In the genomic region with DNA sequence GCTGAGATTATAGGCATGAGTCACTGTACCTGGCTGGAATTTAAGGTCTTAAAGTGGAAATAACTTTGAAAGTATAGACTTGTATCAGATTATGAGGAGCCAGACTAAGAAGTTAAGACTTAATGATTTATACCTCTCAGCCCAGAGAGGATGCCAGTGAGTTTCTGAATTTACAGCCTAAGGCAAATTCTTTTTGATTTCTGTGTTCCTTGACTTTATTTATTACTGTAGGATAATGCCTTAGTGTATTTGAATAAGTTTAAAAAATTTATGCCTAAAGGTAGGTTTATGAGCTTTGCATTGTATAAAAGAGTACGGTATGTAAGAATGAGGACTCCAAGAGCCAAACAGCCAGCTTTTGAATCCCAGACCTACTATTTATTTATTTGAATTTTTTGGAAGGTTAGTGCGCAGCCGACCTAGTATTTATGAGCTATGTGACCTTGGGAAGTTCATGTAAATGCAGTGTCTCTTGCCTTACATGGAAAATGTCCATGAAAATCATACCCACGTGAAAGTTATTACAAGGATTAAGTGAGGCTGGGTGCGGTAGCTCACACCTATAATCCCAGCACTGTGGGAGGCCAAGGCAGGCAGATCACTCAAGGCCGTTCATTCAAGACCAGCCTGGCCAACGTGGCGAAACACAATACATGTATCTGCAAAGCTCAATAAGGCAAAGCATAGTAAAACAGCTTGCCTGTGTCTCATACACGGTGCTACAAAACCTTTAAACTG, we compare ENCODE assay signal across 19 cellular contexts.
DNase-seq lines count a peak whose midpoint lies in the region; ATAC-seq and TF ChIP-seq lines count a peak whose summit lies in the region.
"Had no signal": no experiment of that assay in that cellular context is flagged by ENCODE, and none has a peak within 500 bp of the region (broad histone marks: within the 10 kb centered on the region; RNA-seq: fewer than 3 reads in every experiment).

No MANE protein-coding gene starts in this region.

- H3K9me3 ChIP-seq in HAP-1 (no peaks in the 10 kb centered on the region), esophagus muscularis mucosa (no peaks in the 10 kb centered on the region), sigmoid colon (no peaks in the 10 kb centered on the region)
- H3K9me3 ChIP-seq: Caco-2 had no signal

- H3K4me1 ChIP-seq in HAP-1 (peaks cover 43% of the 10 kb centered on the region), esophagus muscularis mucosa (peaks cover 4 to 80% (median 51%) of the 10 kb centered on the region in 4 donors), sigmoid colon (peaks cover 0 to 56% (median 35%) of the 10 kb centered on the region in 4 donors)
- H3K4me1 ChIP-seq: Caco-2 had no signal

- CTCF ChIA-PET in RWPE1 (lab: Yijun Ruan, JAX) = interaction anchor here (0.6 kb wide), 1 partner anchor 100 kb away, joined by 3 read pairs; no protein-coding TSS in a partner anchor

- DNase-seq in HAP-1 (ENCODE audit: low spot score in 2 of 2) = peak; percentile 83 to 92
- peak; percentile 22 for DNase-seq in NCI-H226
- DNase-seq in esophagus muscularis mucosa (ENCODE audit: extremely low spot score) = no peak
- peak; percentile 67 for DNase-seq in sigmoid colon
- no peak for DNase-seq in RWPE1 (ENCODE audit: low spot score)
- DNase-seq: ACHN, AML-193, Caco-2, DMS53, H7, KBM-7, NCI-H2081 treated with DMSO at 0.1 percent for 48 hours, NCI-H446, NCI-H774 had no signal

- H3K27me3 ChIP-seq in HAP-1 (ENCODE audit: low read depth) = no peaks in the 10 kb centered on the region
- no peaks in the 10 kb centered on the region for H3K27me3 ChIP-seq in esophagus muscularis mucosa
- no peaks in the 10 kb centered on the region for H3K27me3 ChIP-seq in sigmoid colon

- in situ Hi-C loops in HAP-1 (cut with MboI; ENCODE audit: low sequenced_read_pairs) = no loop called here

- H3K27ac ChIP-seq in esophagus muscularis mucosa (replicated peaks in 1 of 4) = peak overlapping the region; percentile 32 to 50 (median 42)
- H3K27ac ChIP-seq in sigmoid colon = peak overlapping the region; percentile 38 to 74 (median 70)
- H3K27ac ChIP-seq in RWPE1 = no peak overlapping the region
- H3K27ac ChIP-seq: SK-N-MC had no signal

- TF ChIP-seq CTCF in esophagus muscularis mucosa (IDR thresholded peaks at IDR 0.05) (no peak), sigmoid colon (IDR thresholded peaks at IDR 0.05) (no peak), RWPE1 (conservative IDR thresholded peaks at IDR 0.05; ENCODE audit: low read depth) (no peak)

- ATAC-seq in HG02885 (IDR thresholded peaks at IDR 0.05; ENCODE audit: poor library complexity, unreplicated experiment) (no peak), HG02973 (IDR thresholded peaks at IDR 0.05; ENCODE audit: unreplicated experiment) (no peak)
- ATAC-seq: Panc1, Right ventricle myocardium inferior had no signal

- H3K36me3 ChIP-seq in HAP-1 (replicated peaks) = no peaks in the 10 kb centered on the region
- H3K36me3 ChIP-seq in esophagus muscularis mucosa = no peaks in the 10 kb centered on the region
- H3K36me3 ChIP-seq in sigmoid colon = no peaks in the 10 kb centered on the region

- 59% methylated on average over 9 of the region's 9 CpGs for WGBS in esophagus muscularis mucosa
- WGBS in sigmoid colon, 2 donors = 34 to 72% methylated on average over 9 of the region's 9 CpGs

- H3K4me3 ChIP-seq in HAP-1 (no peak overlapping the region), esophagus muscularis mucosa (no peak overlapping the region), sigmoid colon (no peak overlapping the region)
- H3K4me3 ChIP-seq: SK-N-MC had no signal

- POLR2A ChIA-PET in RWPE1 (lab: Yijun Ruan, JAX; ENCODE audit: low non-redundant PET) = no interaction called here

- TF ChIP-seq POLR2A in esophagus muscularis mucosa (IDR thresholded peaks at IDR 0.05; ENCODE audit: low read depth) = no peak
- TF ChIP-seq POLR2A in sigmoid colon (IDR thresholded peaks at IDR 0.05) = no peak

- TF ChIP-seq EP300 in esophagus muscularis mucosa (IDR thresholded peaks at IDR 0.05) (no peak), sigmoid colon (IDR thresholded peaks at IDR 0.05) (peak in 1 of 4 donors; percentile 18)

- intact Hi-C loops in esophagus muscularis mucosa (cut with DNase I) = no loop called here
- intact Hi-C loops in sigmoid colon (cut with DNase I) = loop anchor here (5.0 kb wide), 1 partner anchor 176 kb away; the partner anchor contains the start of gene AUTS2

Comparison
In these comparisons a context has a peak if more than half of its experiments do, and no peak if none do; other contexts are left out.
1. DNase-seq: peak in HAP-1 (2 of 2), NCI-H226 (single experiment) and sigmoid colon (single experiment); none in esophagus muscularis mucosa (single experiment) and RWPE1 (single experiment).